18 cellular contexts compared by ENCODE assay signal in the genomic region with DNA sequence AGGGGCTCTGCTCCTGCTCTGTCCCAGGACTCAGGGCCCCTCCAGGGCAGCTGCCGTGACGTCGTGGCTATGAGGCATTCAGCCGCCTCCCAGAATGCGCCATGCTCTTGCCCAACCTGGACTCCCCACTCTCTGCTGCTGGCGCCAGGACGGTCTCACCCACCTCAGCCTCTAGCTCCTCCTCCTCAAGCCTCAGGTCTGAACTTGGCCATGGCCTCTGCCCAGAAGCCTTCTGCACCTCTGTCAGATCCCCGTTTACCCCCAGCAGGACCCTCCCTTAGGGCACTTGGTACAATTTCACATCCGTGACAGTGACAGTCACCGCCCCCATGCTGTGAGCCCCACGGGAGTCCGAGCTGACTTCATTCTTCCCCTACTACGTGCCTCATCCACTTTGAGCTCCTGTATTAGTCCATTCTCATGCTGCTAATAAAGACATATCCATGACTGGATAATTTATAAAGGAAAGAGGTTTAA. TPM values are rescaled to one million over a fixed set of nuclear protein-coding genes. Genes with fewer than 3 reads are reported as not detected.
DNase-seq lines count a peak whose midpoint lies in the region; ATAC-seq and TF ChIP-seq lines count a peak whose summit lies in the region.
"Had no signal": no experiment of that assay in that cellular context is flagged by ENCODE, and none has a peak within 500 bp of the region (broad histone marks: within the 10 kb centered on the region; RNA-seq: fewer than 3 reads in every experiment).

No MANE protein-coding gene starts in this region.

- H3K14ac ChIP-seq in IMR-90 (replicated peaks; ENCODE audit: low read depth, low read length): no peak overlapping the region

- H4K20me1 ChIP-seq in IMR-90 (ENCODE audit: insufficient read depth, low read length): peaks cover 15% of the 10 kb centered on the region; the same call in 1 of the 2 replicates

- no peak overlapping the region for H3K23ac ChIP-seq in IMR-90 (ENCODE audit: low read depth, low read length)

- no peak overlapping the region for H4K8ac ChIP-seq in IMR-90 (ENCODE audit: low read depth in 2 of 2, low read length in 2 of 2)

- intact Hi-C loops in IMR-90 (cut with micrococcal nuclease): no loop called here
- intact Hi-C loops in adrenal gland (cut with DNase I): no loop called here

- BruUV-seq in IMR-90 (replicated peaks; lab: Mats Ljungman, UMichigan): no TSS peak

- DNase-seq in CD1c-positive myeloid dendritic cell (ENCODE audit: extremely low spot score): peak; percentile 53
- no peak for DNase-seq in IMR-90
- no peak for DNase-seq in nucleus accumbens (lab: John Stamatoyannopoulos, UW)
- DNase-seq in adrenal gland: no peak
- DNase-seq: activated B cell treated with CpG ODN at 0.5 μM for 24 hours; AML-193; effector CD8-positive, alpha-beta T cell; left colon; NCI-H446; NK-92 treated with Interleukin-12 subunit alpha and Interleukin-12 subunit beta, amount 100 ng/mL, for 24 hours; stimulated activated CD4-positive, alpha-beta T cell treated with anti-CD3 and anti-CD28 coated beads, Interleukin-2, amount 100 ng/mL, for 24 hours; T-helper 17 cell had no signal

- H2BK20ac ChIP-seq in IMR-90 (ENCODE audit: low read depth, low read length): no peak overlapping the region

- H3K36me3 ChIP-seq in IMR-90 (ENCODE audit: control insufficient read depth, insufficient read depth, low read length): peaks cover 16% of the 10 kb centered on the region
- H3K36me3 ChIP-seq in adrenal gland (replicated peaks in 1 of 2): peaks cover 0 to 17% of the 10 kb centered on the region in 2 donors

- no peaks in the 10 kb centered on the region for H3K27me3 Mint-ChIP-seq in brain
- no peaks in the 10 kb centered on the region for H3K27me3 Mint-ChIP-seq in nephron (ENCODE audit: low read depth)
- H3K27me3 Mint-ChIP-seq: central memory CD8-positive, alpha-beta T cell; T-helper 17 cell had no signal

- H3K9me3 ChIP-seq in IMR-90 (ENCODE audit: control insufficient read depth, insufficient read depth, low read length) (no peaks in the 10 kb centered on the region), adrenal gland (replicated peaks in 1 of 3) (no peaks in the 10 kb centered on the region)
- H3K9me3 ChIP-seq: HAP-1 had no signal

- H2BK5ac ChIP-seq in IMR-90 (ENCODE audit: low read depth, low read length, poor library complexity, severe bottlenecking): no peak overlapping the region

- no peak overlapping the region for H2BK120ac ChIP-seq in IMR-90 (ENCODE audit: low read depth, low read length)

- H3K4me2 ChIP-seq in IMR-90 (ENCODE audit: low read depth, low read length): no peak overlapping the region

- no peak for TF ChIP-seq RAD21 in IMR-90 (IDR thresholded peaks at IDR 0.05; ENCODE audit: low read length)

- H2AK5ac ChIP-seq in IMR-90 (ENCODE audit: low read depth, low read length): no peak overlapping the region

- peaks cover 0 to 27% of the 10 kb centered on the region in 2 experiments; a peak in 3 of 4 replicates for H3K79me1 ChIP-seq in IMR-90 (ENCODE audit: low read depth in 1 of 2, low read length in 2 of 2)

- H2BK15ac ChIP-seq in IMR-90 (ENCODE audit: low read depth, low read length): no peak overlapping the region

- WGBS in IMR-90 (ENCODE audit: extremely low coverage in 2 of 2, insufficient read length in 1 of 2), 2 experiments: 78% methylated on average over 9 of the region's 13 CpGs; no CpG with 5 or more reads in 1 of the 2 experiments
- 77 to 85% (median 81%) methylated on average over 13 of the region's 13 CpGs for WGBS in adrenal gland, 4 donors

- H3K27ac Mint-ChIP-seq in brain (peak overlapping the region in 3 of 5 experiments; percentile 15 to 68 (median 52)), nephron (no peak overlapping the region)
- H3K27ac Mint-ChIP-seq: activated B cell treated with CpG ODN at 0.5 μM for 24 hours; activated T-helper 2 cell treated with anti-CD3 and anti-CD28 coated beads, Interferon-gamma antibody, Interleukin-2, Interleukin-4, amounts not matched to agents 10 μg/mL and 5 μg/mL and 100 μg/mL, durations not matched to agents 14 hours and 24 hours and 36 hours; T-helper 17 cell had no signal

- H3K27me3 ChIP-seq in IMR-90 (ENCODE audit: control insufficient read depth, insufficient read depth, low read length) (no peaks in the 10 kb centered on the region), adrenal gland (no peaks in the 10 kb centered on the region)

- no peak overlapping the region for H3K4me3 ChIP-seq in IMR-90 (ENCODE audit: insufficient read depth, low read depth, low read length)
- no peak overlapping the region for H3K4me3 ChIP-seq in adrenal gland
- H3K4me3 ChIP-seq: HAP-1 had no signal

- no peak for TF ChIP-seq CTCF in IMR-90 (conservative IDR thresholded peaks at IDR 0.05; ENCODE audit: low read depth, low read length)
- no peak for TF ChIP-seq CTCF in brain (conservative IDR thresholded peaks at IDR 0.05)
- no peak for TF ChIP-seq CTCF in nephron (IDR thresholded peaks at IDR 0.05; ENCODE audit: unreplicated experiment in 3 of 3)
- TF ChIP-seq CTCF in adrenal gland (IDR thresholded peaks at IDR 0.05): no peak

- H3K4me3 Mint-ChIP-seq in brain: peak overlapping the region in 1 of 5 experiments; percentile 71
- H3K4me3 Mint-ChIP-seq in nephron: peak overlapping the region in 2 of 3 experiments; percentile 14 to 42
- H3K4me3 Mint-ChIP-seq: activated B cell treated with CpG ODN at 0.5 μM for 24 hours; central memory CD8-positive, alpha-beta T cell; T-helper 17 cell had no signal

- H3K9me3 Mint-ChIP-seq in brain: peaks cover 0 to 2% (median 0%) of the 10 kb centered on the region in 5 experiments
- H3K9me3 Mint-ChIP-seq in nephron: no peaks in the 10 kb centered on the region
- H3K9me3 Mint-ChIP-seq: activated B cell treated with CpG ODN at 0.5 μM for 24 hours; activated T-helper 2 cell treated with anti-CD3 and anti-CD28 coated beads, Interferon-gamma antibody, Interleukin-2, Interleukin-4, amounts not matched to agents 10 μg/mL and 5 μg/mL and 100 μg/mL, durations not matched to agents 14 hours and 24 hours and 36 hours; central memory CD8-positive, alpha-beta T cell had no signal

- CTCF ChIA-PET in IMR-90 (lab: Yijun Ruan, JAX): interaction anchor here (0.6 kb wide), 1 partner anchor 102 kb away, joined by 5 read pairs; no protein-coding TSS in a partner anchor

- H4K5ac ChIP-seq in IMR-90 (ENCODE audit: low read depth, low read length): no peak overlapping the region

- no peak overlapping the region for H3K4ac ChIP-seq in IMR-90 (ENCODE audit: low read depth, low read length)

- H3K4me1 ChIP-seq in IMR-90 (ENCODE audit: control insufficient read depth, insufficient read depth, low read length): peaks cover 15% of the 10 kb centered on the region
- H3K4me1 ChIP-seq in adrenal gland (replicated peaks in 1 of 2): peaks cover 7 to 24% of the 10 kb centered on the region in 2 donors

- in situ Hi-C loops in IMR-90 (cut with MboI; ENCODE audit: low sequenced_read_pairs): no loop called here

- no peak overlapping the region for H3K56ac ChIP-seq in IMR-90 (ENCODE audit: extremely low read depth, insufficient read depth, low read length)

- no peak overlapping the region for H3K9ac ChIP-seq in IMR-90 (ENCODE audit: low read depth, low read length)

- peaks cover 14% of the 10 kb centered on the region for H3K9me1 ChIP-seq in IMR-90 (ENCODE audit: insufficient read depth, low read length)

- H3K27ac ChIP-seq in IMR-90 (ENCODE audit: insufficient read depth, low read length): no peak overlapping the region
- no peak overlapping the region for H3K27ac ChIP-seq in adrenal gland

- ATAC-seq in IMR-90 (ENCODE audit: low read depth) (no peak), GM21515 (IDR thresholded peaks at IDR 0.05; ENCODE audit: unreplicated experiment) (no peak)
- ATAC-seq: left colon, T-helper 17 cell had no signal

- peaks cover 28% of the 10 kb centered on the region for H3K36me3 Mint-ChIP-seq in brain
- peaks cover 22% of the 10 kb centered on the region for H3K36me3 Mint-ChIP-seq in nephron (ENCODE audit: low read depth)

- dilution Hi-C loops in IMR-90 (cut with HindIII; ENCODE audit: low sequenced_read_pairs, unreplicated experiment): no loop called here

- H2AK9ac ChIP-seq in IMR-90 (replicated peaks; ENCODE audit: low read depth, low read length, poor library complexity): peak overlapping the region; percentile 47

- no peak overlapping the region for H2AFZ ChIP-seq in IMR-90 (replicated peaks; ENCODE audit: low read length, poor library complexity)

- POLR2A ChIA-PET in IMR-90 (lab: Charles Lee; ENCODE audit: unreplicated experiment): no interaction called here

- H3K18ac ChIP-seq in IMR-90 (ENCODE audit: low read depth, low read length): no peak overlapping the region

- H3K4me1 Mint-ChIP-seq in brain (peaks cover 63% of the 10 kb centered on the region), nephron (peaks cover 23% of the 10 kb centered on the region)

- H4K91ac ChIP-seq in IMR-90 (ENCODE audit: insufficient read depth, low read depth, low read length): no peak overlapping the region

- TF ChIP-seq POLR2A in IMR-90 (IDR thresholded peaks at IDR 0.05; ENCODE audit: low read depth, low read length) (no peak), adrenal gland (IDR thresholded peaks at IDR 0.05) (no peak)

RNA-seq across cellular contexts. Expression of gene CSTB, which starts 4.9 kb away (rescaled TPM):
- total RNA-seq in IMR-90 (2012; rRNA removed) (6.1 and 6.9 TPM in 2 replicates), adrenal gland (10 to 100 TPM in 7 of 8 donors, 1 to 10 TPM in 1; 9.5 to 72.0 (median 39.4) TPM)
- polyA plus RNA-seq in IMR-90 (2012; rRNA removed) (71.7 and 87.4 TPM in 2 replicates), brain (ENCODE audit: insufficient read depth, low read depth, low replicate concordance) (63.4 TPM), adrenal gland (100 to 1,000 TPM; 116 to 143 (median 127) TPM)
- 31.9 and 61.6 TPM in 2 replicates for polyA plus RNA-seq in IMR-90 (2012; cell fraction: cytosol; rRNA removed)
- 16.5 and 24.5 TPM in 2 replicates for polyA plus RNA-seq in IMR-90 (2012; cell fraction: nucleus; rRNA removed; ENCODE audit: low replicate concordance)

RNA-seq across cellular contexts. Expression of gene RRP1, which starts 18.1 kb away (rescaled TPM):
- 18.3 and 23.3 TPM in 2 replicates for total RNA-seq in IMR-90 (2012; rRNA removed)
- 18.1 and 20.2 TPM in 2 replicates for polyA plus RNA-seq in IMR-90 (2012; rRNA removed)
- 12.4 and 18.5 TPM in 2 replicates for polyA plus RNA-seq in IMR-90 (2012; cell fraction: cytosol; rRNA removed)
- 28.8 and 33.8 TPM in 2 replicates for polyA plus RNA-seq in IMR-90 (2012; cell fraction: nucleus; rRNA removed; ENCODE audit: low replicate concordance)
- polyA plus RNA-seq in brain (ENCODE audit: insufficient read depth, low read depth, low replicate concordance): 27.4 TPM
- total RNA-seq in adrenal gland: 10 to 100 TPM; 12.8 to 24.6 (median 19.8) TPM
- polyA plus RNA-seq in adrenal gland: 10 to 100 TPM; 16.5 to 29.8 (median 22.9) TPM

RNA-seq across cellular contexts. Expression of gene PDXK, which starts 52.3 kb away (rescaled TPM):
- total RNA-seq in IMR-90 (2012; rRNA removed) (250 and 312 TPM in 2 replicates), adrenal gland (100 to 1,000 TPM in 5 of 8 donors, 10 to 100 TPM in 3; 75.3 to 202 (median 123) TPM)
- polyA plus RNA-seq in IMR-90 (2012; rRNA removed) (149 and 155 TPM in 2 replicates), brain (ENCODE audit: insufficient read depth, low read depth, low replicate concordance) (83.2 TPM), adrenal gland (10 to 100 TPM; 76.8 to 98.0 (median 92.5) TPM)
- 114 and 180 TPM in 2 replicates for polyA plus RNA-seq in IMR-90 (2012; cell fraction: cytosol; rRNA removed)
- 141 and 208 TPM in 2 replicates for polyA plus RNA-seq in IMR-90 (2012; cell fraction: nucleus; rRNA removed; ENCODE audit: low replicate concordance)

Comparison
In these comparisons a context has a peak if more than half of its experiments do, and no peak if none do; other contexts are left out.
1. H3K27ac Mint-ChIP-seq: peak in brain (3 of 5); none in nephron (0 of 3).